1 cellular context compared by ENCODE assay signal in the genomic region with DNA sequence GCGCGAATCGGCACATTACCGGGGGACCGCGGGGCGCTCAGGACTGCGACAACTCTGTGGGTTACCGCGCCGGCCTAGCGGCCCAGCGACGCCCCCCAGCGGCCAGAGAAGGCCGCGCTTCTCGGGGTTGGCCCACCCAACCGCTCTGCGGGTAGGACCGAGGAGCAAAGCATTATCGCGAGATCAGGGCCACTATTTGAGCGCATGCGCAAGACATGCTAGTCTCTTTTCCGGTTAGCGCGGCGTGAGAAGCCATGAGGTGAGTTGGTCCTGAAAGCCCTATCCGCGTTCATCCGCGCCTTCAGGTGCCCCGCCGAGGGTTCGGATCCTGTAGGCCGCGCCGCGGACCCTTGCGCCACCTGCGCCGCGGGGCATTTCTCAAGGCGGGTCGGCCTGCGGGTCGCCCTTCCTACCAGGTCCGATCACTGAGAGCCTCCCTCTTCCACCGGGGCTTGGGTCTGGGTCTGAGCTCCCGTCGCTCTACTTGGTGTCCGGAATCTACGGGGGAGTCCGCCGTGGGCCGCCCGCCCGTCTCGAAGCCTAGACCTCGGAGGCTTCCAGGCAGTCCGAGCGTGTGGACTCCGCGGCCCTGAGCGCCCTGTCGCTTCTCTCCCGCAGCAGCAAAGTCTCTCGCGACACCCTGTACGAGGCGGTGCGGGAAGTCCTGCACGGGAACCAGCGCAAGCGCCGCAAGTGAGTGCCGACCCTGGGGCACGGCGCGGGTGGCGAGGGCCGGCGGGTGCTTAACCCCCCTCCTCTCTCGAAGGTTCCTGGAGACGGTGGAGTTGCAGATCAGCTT.
TF ChIP-seq lines count a peak whose summit lies in the region.

RPL10A (plus strand) TSS at position 221 of the 799 bp plus-strand sequence; CDS start at position 255, 34 bp downstream.

TF ChIP-seq in HepG2, 621 proteins besides CTCF, POLR2A, EP300 and RAD21 (continued from another document and continues in another):
- TF ChIP-seq, protein P1, sequence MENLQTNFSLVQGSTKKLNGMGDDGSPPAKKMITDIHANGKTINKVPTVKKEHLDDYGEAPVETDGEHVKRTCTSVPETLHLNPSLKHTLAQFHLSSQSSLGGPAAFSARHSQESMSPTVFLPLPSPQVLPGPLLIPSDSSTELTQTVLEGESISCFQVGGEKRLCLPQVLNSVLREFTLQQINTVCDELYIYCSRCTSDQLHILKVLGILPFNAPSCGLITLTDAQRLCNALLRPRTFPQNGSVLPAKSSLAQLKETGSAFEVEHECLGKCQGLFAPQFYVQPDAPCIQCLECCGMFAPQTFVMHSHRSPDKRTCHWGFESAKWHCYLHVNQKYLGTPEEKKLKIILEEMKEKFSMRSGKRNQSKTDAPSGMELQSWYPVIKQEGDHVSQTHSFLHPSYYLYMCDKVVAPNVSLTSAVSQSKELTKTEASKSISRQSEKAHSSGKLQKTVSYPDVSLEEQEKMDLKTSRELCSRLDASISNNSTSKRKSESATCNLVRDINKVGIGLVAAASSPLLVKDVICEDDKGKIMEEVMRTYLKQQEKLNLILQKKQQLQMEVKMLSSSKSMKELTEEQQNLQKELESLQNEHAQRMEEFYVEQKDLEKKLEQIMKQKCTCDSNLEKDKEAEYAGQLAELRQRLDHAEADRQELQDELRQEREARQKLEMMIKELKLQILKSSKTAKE (CRISPR knock-in tag; IDR thresholded peaks at IDR 0.05; ENCODE audit: borderline replicate concordance) = no peak
- TF ChIP-seq ZNF430 (CRISPR knock-in tag; IDR thresholded peaks at IDR 0.05) (peak; percentile 99), CBX2 (IDR thresholded peaks at IDR 0.05; ENCODE audit: low read depth, low read length) (no peak), CBX2 (CRISPR knock-in tag; IDR thresholded peaks at IDR 0.05; ENCODE audit: low read depth) (no peak; the same call in 1 of the 2 replicates), RXRB (CRISPR knock-in tag; IDR thresholded peaks at IDR 0.05; ENCODE audit: borderline replicate concordance) (peak; percentile 77), ZNF772 (CRISPR knock-in tag; IDR thresholded peaks at IDR 0.05) (peak; percentile 89), ZBTB2 (CRISPR knock-in tag; IDR thresholded peaks at IDR 0.05; ENCODE audit: low read depth) (peak; percentile 52), SRSF9 (IDR thresholded peaks at IDR 0.05; ENCODE audit: borderline replicate concordance, insufficient read depth, low read depth, low read length, poor library complexity, severe bottlenecking) (no peak), ZNF616 (CRISPR knock-in tag; IDR thresholded peaks at IDR 0.05; ENCODE audit: low read depth) (peak; percentile 95), MED8 (CRISPR knock-in tag; IDR thresholded peaks at IDR 0.05; ENCODE audit: insufficient replicate concordance) (peak; percentile 88), CBX1 (IDR thresholded peaks at IDR 0.05; ENCODE audit: low read depth) (peak; percentile 96), NR2C2 (CRISPR knock-in tag; IDR thresholded peaks at IDR 0.05; ENCODE audit: borderline replicate concordance) (peak; percentile 64), YEATS2 (CRISPR knock-in tag; IDR thresholded peaks at IDR 0.05; ENCODE audit: borderline replicate concordance) (peak; percentile 100), EED (CRISPR knock-in tag; IDR thresholded peaks at IDR 0.05) (peak; percentile 83), BCL6 (CRISPR knock-in tag; IDR thresholded peaks at IDR 0.05) (peak; percentile 62; the same call in 1 of the 2 replicates), MEIS1 (CRISPR knock-in tag; IDR thresholded peaks at IDR 0.05; ENCODE audit: borderline replicate concordance) (peak; percentile 79; the same call in 1 of the 2 replicates), ZNF879 (CRISPR knock-in tag; IDR thresholded peaks at IDR 0.05) (peak; percentile 96; the same call in 1 of the 2 replicates), ZNF652 (CRISPR knock-in tag; IDR thresholded peaks at IDR 0.05; ENCODE audit: borderline replicate concordance, low read depth) (no peak; the same call in 1 of the 2 replicates), ZBTB21 (CRISPR knock-in tag; IDR thresholded peaks at IDR 0.05) (no peak), ZNF432 (CRISPR knock-in tag; IDR thresholded peaks at IDR 0.05; ENCODE audit: borderline replicate concordance) (peak; percentile 85; the same call in 1 of the 2 replicates), RARA (CRISPR knock-in tag; IDR thresholded peaks at IDR 0.05) (peak; percentile 31; the same call in 1 of the 2 replicates), MXD3 (CRISPR knock-in tag; IDR thresholded peaks at IDR 0.05) (peak; percentile 98), XBP1 (CRISPR knock-in tag; IDR thresholded peaks at IDR 0.05) (peak; percentile 74), AGO2 (optimal IDR thresholded peaks at IDR 0.05; ENCODE audit: low read depth, low read length) (peak; percentile 100), ZNF383 (CRISPR knock-in tag; IDR thresholded peaks at IDR 0.05; ENCODE audit: borderline replicate concordance) (no peak), ZSCAN31 (CRISPR knock-in tag; IDR thresholded peaks at IDR 0.05; ENCODE audit: low read depth) (peak; percentile 83), ZNF335 (CRISPR knock-in tag; IDR thresholded peaks at IDR 0.05) (peak; percentile 94), NAIF1 (CRISPR knock-in tag; IDR thresholded peaks at IDR 0.05; ENCODE audit: borderline replicate concordance) (peak; percentile 96), MZF1 (CRISPR knock-in tag; IDR thresholded peaks at IDR 0.05; ENCODE audit: borderline replicate concordance) (peak; percentile 89), ZNF33B (CRISPR knock-in tag; IDR thresholded peaks at IDR 0.05) (peak; percentile 92), HDAC6 (IDR thresholded peaks at IDR 0.05; ENCODE audit: low read depth, low read length) (0 out of 2 replicates have a peak, but pooled peaks have one; percentile 62), CHD4 (IDR thresholded peaks at IDR 0.05; ENCODE audit: borderline replicate concordance, low read length) (no peak), ZFP41 (CRISPR knock-in tag; IDR thresholded peaks at IDR 0.05; ENCODE audit: borderline replicate concordance) (peak; percentile 93), SALL1 (CRISPR knock-in tag; IDR thresholded peaks at IDR 0.05) (peak; percentile 94)
- TF ChIP-seq, protein P2, sequence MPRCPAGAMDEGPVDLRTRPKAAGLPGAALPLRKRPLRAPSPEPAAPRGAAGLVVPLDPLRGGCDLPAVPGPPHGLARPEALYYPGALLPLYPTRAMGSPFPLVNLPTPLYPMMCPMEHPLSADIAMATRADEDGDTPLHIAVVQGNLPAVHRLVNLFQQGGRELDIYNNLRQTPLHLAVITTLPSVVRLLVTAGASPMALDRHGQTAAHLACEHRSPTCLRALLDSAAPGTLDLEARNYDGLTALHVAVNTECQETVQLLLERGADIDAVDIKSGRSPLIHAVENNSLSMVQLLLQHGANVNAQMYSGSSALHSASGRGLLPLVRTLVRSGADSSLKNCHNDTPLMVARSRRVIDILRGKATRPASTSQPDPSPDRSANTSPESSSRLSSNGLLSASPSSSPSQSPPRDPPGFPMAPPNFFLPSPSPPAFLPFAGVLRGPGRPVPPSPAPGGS (CRISPR knock-in tag; IDR thresholded peaks at IDR 0.05) = peak; percentile 80; the same call in 1 of the 2 replicates
- TF ChIP-seq, protein P3, sequence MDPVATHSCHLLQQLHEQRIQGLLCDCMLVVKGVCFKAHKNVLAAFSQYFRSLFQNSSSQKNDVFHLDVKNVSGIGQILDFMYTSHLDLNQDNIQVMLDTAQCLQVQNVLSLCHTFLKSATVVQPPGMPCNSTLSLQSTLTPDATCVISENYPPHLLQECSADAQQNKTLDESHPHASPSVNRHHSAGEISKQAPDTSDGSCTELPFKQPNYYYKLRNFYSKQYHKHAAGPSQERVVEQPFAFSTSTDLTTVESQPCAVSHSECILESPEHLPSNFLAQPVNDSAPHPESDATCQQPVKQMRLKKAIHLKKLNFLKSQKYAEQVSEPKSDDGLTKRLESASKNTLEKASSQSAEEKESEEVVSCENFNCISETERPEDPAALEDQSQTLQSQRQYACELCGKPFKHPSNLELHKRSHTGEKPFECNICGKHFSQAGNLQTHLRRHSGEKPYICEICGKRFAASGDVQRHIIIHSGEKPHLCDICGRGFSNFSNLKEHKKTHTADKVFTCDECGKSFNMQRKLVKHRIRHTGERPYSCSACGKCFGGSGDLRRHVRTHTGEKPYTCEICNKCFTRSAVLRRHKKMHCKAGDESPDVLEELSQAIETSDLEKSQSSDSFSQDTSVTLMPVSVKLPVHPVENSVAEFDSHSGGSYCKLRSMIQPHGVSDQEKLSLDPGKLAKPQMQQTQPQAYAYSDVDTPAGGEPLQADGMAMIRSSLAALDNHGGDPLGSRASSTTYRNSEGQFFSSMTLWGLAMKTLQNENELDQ (CRISPR knock-in tag; IDR thresholded peaks at IDR 0.05; ENCODE audit: borderline replicate concordance) = no peak
- TF ChIP-seq, protein P4, sequence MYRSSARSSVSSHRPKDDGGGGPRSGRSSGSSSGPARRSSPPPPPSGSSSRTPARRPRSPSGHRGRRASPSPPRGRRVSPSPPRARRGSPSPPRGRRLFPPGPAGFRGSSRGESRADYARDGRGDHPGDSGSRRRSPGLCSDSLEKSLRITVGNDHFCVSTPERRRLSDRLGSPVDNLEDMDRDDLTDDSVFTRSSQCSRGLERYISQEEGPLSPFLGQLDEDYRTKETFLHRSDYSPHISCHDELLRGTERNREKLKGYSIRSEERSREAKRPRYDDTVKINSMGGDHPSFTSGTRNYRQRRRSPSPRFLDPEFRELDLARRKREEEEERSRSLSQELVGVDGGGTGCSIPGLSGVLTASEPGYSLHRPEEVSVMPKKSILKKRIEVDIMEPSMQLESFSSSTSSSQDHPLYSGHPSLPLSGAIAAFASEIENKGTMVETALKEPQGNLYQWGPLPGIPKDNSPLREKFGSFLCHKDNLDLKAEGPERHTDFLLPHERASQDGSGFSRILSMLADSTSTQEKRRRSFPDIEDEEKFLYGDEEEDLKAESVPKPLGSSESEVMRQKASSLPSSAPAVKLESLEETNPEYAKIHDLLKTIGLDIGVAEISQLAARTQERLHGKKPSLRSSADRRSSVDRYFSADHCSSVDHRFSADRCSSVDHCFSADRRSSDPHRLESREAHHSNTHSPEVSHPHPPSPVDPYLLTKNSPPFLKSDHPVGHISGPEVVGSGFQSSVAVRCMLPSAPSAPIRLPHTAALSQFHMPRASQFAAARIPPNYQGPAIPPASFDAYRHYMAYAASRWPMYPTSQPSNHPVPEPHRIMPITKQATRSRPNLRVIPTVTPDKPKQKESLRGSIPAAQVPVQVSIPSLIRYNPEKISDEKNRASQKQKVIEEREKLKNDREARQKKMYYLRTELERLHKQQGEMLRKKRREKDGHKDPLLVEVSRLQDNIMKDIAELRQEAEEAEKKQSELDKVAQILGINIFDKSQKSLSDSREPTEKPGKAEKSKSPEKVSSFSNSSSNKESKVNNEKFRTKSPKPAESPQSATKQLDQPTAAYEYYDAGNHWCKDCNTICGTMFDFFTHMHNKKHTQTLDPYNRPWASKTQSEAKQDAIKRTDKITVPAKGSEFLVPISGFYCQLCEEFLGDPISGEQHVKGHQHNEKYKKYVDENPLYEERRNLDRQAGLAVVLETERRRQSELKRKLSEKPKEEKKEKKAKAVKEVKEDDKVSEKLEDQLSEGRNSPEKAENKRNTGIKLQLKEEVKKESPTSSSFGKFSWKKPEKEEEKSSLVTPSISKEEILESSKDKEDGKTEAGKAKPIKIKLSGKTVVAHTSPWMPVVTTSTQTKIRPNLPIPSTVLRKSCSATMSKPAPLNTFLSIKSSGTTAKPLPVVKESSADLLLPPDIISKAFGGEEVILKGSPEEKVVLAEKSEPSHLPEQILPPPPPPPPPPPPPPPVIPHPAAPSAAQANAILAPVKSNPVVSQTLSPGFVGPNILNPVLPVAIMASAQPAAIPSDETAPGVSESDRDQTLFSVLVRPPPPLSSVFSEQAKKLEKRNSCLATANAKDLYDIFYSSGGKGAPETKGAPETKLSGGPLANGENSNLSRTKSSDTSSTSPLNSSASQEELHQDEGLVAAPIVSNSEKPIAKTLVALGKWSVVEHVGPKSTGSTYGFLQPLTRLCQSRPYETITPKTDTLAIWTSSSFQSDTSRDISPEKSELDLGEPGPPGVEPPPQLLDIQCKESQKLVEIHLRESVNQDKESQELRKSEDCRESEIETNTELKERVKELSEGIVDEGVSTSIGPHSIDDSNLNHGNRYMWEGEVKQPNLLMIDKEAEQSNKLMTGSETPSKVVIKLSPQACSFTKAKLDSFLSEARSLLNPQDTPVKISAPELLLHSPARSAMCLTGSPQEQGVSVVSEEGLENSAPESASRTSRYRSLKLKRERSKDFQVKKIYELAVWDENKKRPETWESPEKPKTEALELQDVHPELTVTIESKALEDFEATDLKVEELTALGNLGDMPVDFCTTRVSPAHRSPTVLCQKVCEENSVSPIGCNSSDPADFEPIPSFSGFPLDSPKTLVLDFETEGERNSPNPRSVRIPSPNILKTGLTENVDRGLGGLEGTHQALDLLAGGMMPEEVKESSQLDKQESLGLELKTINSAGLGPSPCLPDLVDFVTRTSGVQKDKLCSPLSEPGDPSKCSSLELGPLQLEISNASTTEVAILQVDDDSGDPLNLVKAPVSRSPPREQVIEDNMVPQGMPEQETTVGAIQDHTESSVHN (CRISPR knock-in tag; IDR thresholded peaks at IDR 0.05) = no peak; the same call in none of the 2 replicates
- TF ChIP-seq, protein P5, sequence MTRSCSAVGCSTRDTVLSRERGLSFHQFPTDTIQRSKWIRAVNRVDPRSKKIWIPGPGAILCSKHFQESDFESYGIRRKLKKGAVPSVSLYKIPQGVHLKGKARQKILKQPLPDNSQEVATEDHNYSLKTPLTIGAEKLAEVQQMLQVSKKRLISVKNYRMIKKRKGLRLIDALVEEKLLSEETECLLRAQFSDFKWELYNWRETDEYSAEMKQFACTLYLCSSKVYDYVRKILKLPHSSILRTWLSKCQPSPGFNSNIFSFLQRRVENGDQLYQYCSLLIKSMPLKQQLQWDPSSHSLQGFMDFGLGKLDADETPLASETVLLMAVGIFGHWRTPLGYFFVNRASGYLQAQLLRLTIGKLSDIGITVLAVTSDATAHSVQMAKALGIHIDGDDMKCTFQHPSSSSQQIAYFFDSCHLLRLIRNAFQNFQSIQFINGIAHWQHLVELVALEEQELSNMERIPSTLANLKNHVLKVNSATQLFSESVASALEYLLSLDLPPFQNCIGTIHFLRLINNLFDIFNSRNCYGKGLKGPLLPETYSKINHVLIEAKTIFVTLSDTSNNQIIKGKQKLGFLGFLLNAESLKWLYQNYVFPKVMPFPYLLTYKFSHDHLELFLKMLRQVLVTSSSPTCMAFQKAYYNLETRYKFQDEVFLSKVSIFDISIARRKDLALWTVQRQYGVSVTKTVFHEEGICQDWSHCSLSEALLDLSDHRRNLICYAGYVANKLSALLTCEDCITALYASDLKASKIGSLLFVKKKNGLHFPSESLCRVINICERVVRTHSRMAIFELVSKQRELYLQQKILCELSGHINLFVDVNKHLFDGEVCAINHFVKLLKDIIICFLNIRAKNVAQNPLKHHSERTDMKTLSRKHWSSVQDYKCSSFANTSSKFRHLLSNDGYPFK (CRISPR knock-in tag; IDR thresholded peaks at IDR 0.05; ENCODE audit: borderline replicate concordance) = peak; percentile 90
